In genomic region chr4:83572848-83573247, GRCh38 we compare ENCODE assay signal across 26 cellular contexts. TPM values are rescaled to one million over a fixed set of nuclear protein-coding genes. Genes with fewer than 3 reads are reported as not detected.
"Had no signal": no experiment of that assay in that cellular context is flagged by ENCODE, and none has a peak within 500 bp of the region (broad histone marks: within the 10 kb centered on the region; RNA-seq: fewer than 3 reads in every experiment).

No MANE protein-coding gene starts in this region.

- H3K4me3 ChIP-seq: neural progenitor cell, ovary, right atrium auricular region, right lobe of liver, sigmoid colon, stomach, thoracic aorta, thyroid gland, tibial nerve, upper lobe of left lung, vagina had no signal

- H3K27ac ChIP-seq: neural progenitor cell, ovary, parathyroid adenoma, right atrium auricular region, sigmoid colon, stomach, thoracic aorta, tibial nerve, upper lobe of left lung, vagina had no signal

- H3K27me3 ChIP-seq: neural progenitor cell, ovary, right atrium auricular region, right lobe of liver, sigmoid colon, stomach, thyroid gland, tibial nerve, upper lobe of left lung, vagina had no signal

- H3K4me1 ChIP-seq: neural progenitor cell, parathyroid adenoma, right atrium auricular region, sigmoid colon, tibial nerve, upper lobe of left lung, vagina had no signal

- DNase-seq: natural killer cell; occipital lobe; ovary; posterior cingulate gyrus; retina; right lobe of liver; sigmoid colon; small intestine; stimulated activated CD4-positive, alpha-beta T cell treated with anti-CD3 and anti-CD28 coated beads, Interleukin-15, amount 100 ng/mL, for 24 hours; stimulated activated CD4-positive, alpha-beta T cell treated with anti-CD3 and anti-CD28 coated beads, Interleukin-2, amount 100 ng/mL, for 24 hours; stimulated activated CD4-positive, alpha-beta T cell treated with anti-CD3 and anti-CD28 coated beads, Interleukin-2, amount 100 ng/mL, for 48 hours; stimulated activated CD4-positive, alpha-beta T cell treated with anti-CD3 and anti-CD28 coated beads, Interleukin-4, amount 100 ng/mL, for 24 hours; stimulated activated naive B cell treated with anti-CD40 and anti-IgM and Interleukin-4, amounts not matched to agents 10 μg/mL and 1 μg/mL and 100 μg/mL, for 72 hours; stimulated activated naive CD4-positive, alpha-beta T cell treated with Interleukin-2 at 50 U/mL for 16 hours; stomach; thyroid gland; trophoblast cell; upper lobe of left lung had no signal

- H3K9me3 ChIP-seq: ovary, right atrium auricular region, right lobe of liver, sigmoid colon, stomach, thoracic aorta, thyroid gland, tibial nerve, upper lobe of left lung, vagina had no signal

- H3K36me3 ChIP-seq: neural progenitor cell, ovary, right atrium auricular region, right lobe of liver, sigmoid colon, stomach, thoracic aorta, thyroid gland, tibial nerve, upper lobe of left lung, vagina had no signal

- ATAC-seq: natural killer cell; right lobe of liver; stimulated activated effector memory CD8-positive, alpha-beta T cell treated with anti-CD3 and anti-CD28 coated beads, Interleukin-12 subunit alpha, Interleukin-12 subunit beta, amount 100 ng/mL, for 72 hours; stimulated activated naive B cell treated with anti-CD40 and anti-IgM and Interleukin-4, amounts not matched to agents 10 μg/mL and 1 μg/mL and 100 μg/mL, for 72 hours had no signal

RNA-seq across cellular contexts. Expression of gene GPAT3, which starts 36.9 kb away (rescaled TPM):
- total RNA-seq: occipital lobe had no signal
- polyA plus RNA-seq: neural cell had no signal
